ENCODE assay signal across 1 cellular context in the genomic region with DNA sequence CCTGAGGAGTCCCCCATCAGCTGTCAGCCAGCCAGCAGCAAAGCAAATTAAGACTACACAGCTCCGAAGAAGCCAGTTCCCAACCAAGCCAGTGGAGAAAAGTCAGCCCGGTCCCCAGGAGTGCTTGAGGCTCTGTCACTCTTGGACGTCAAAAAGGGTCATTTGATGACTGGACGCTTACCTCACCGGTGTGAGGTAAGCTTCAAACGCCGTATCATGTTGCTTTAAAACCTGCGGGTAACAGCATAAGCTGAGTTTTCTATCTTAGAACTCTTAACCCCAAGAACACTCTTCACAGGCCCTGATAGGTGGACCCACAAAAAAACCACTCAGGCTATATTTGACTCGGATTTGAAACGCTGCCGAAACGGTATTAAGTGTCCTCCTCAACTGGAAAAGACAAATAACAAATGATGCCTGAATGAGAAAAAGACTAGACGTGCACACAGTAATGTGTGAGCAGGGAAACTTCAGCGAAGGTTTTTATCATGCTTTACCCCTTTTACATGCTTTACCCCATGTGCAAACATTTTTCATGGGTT.
TF ChIP-seq lines count a peak whose summit lies in the region.

No MANE protein-coding gene starts in this region.

TF ChIP-seq in IMR-90, 13 proteins besides CTCF, POLR2A, EP300 and RAD21 (continued from another document):
- TF ChIP-seq, protein P1, sequence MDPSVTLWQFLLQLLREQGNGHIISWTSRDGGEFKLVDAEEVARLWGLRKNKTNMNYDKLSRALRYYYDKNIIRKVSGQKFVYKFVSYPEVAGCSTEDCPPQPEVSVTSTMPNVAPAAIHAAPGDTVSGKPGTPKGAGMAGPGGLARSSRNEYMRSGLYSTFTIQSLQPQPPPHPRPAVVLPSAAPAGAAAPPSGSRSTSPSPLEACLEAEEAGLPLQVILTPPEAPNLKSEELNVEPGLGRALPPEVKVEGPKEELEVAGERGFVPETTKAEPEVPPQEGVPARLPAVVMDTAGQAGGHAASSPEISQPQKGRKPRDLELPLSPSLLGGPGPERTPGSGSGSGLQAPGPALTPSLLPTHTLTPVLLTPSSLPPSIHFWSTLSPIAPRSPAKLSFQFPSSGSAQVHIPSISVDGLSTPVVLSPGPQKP (IDR thresholded peaks at IDR 0.05; ENCODE audit: borderline replicate concordance, low read depth, low read length), result no peak
- no peak for TF ChIP-seq CEBPB (IDR thresholded peaks at IDR 0.05; ENCODE audit: low read depth, low read length)
- no peak for TF ChIP-seq MAZ (IDR thresholded peaks at IDR 0.05; ENCODE audit: borderline replicate concordance, low read depth, low read length)
- no peak for TF ChIP-seq CHD1 (IDR thresholded peaks at IDR 0.05; ENCODE audit: low read depth, low read length)
- no peak for TF ChIP-seq SMC3 (IDR thresholded peaks at IDR 0.05; ENCODE audit: low read depth, low read length)
- TF ChIP-seq RCOR1 (IDR thresholded peaks at IDR 0.05; ENCODE audit: insufficient replicate concordance, low read length), result no peak
- TF ChIP-seq MAFK (IDR thresholded peaks at IDR 0.05; ENCODE audit: low read depth, low read length), result no peak
- TF ChIP-seq RFX5 (IDR thresholded peaks at IDR 0.05; ENCODE audit: low read depth, low read length), result no peak
- TF ChIP-seq FOS (IDR thresholded peaks at IDR 0.05; ENCODE audit: low read depth, low read length), result no peak
- TF ChIP-seq USF2 (IDR thresholded peaks at IDR 0.05; ENCODE audit: low read depth, low read length), result no peak
- no peak for TF ChIP-seq NFE2L2 (IDR thresholded peaks at IDR 0.05; ENCODE audit: low read depth, low read length)
- no peak for TF ChIP-seq MXI1 (IDR thresholded peaks at IDR 0.05; ENCODE audit: borderline replicate concordance, low read depth, low read length)
TF ChIP-seq in IMR-90: peak in this region for 0.
